In the genomic region with DNA sequence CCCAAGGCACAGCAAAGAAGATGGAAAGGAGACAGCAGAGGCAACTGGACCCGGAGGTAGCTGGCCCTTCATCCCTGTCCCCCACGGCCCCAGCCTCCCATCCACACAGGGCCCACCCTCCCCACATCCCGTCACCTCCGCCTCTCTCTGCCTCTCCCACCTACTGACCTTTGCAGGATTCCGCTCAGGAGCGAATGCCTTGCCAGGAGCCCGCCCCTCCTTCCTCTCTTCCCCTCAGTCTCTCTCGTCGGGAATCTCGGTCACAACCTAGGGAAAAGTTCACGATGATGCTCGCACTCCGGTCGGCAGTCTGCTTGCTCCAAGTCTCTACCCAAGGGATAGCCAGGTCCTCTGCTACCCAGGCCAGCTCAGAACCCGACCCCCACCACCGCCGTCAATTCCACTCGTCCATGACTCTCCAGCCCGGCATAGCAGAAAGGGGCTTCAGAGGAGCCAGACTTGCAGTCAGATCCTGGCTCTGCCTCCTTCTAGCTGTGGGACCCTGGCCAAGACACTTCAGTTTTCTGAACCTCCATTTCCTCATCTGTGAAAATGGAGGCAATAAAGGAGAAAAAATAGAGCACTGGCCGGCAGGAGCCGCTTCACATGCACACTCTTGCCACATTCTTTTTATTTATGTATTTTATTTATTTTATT, we compare ENCODE assay signal across 14 cellular contexts. TPM values are rescaled to one million over a fixed set of nuclear protein-coding genes. Genes with fewer than 3 reads are reported as not detected.
DNase-seq lines count a peak whose midpoint lies in the region; ATAC-seq, FAIRE-seq and TF ChIP-seq lines count a peak whose summit lies in the region.
"Had no signal": no experiment of that assay in that cellular context is flagged by ENCODE, and none has a peak within 500 bp of the region (broad histone marks: within the 10 kb centered on the region; RNA-seq: fewer than 3 reads in every experiment).

No MANE protein-coding gene starts in this region.

- no peak for TF ChIP-seq CTCF in endodermal cell (conservative IDR thresholded peaks at IDR 0.05)
- TF ChIP-seq CTCF in pancreas (IDR thresholded peaks at IDR 0.05) = no peak

- peak overlapping the region in 6 of 8 donors; percentile 15 to 100 (median 84) for H3K27ac Mint-ChIP-seq in CD8-positive, alpha-beta memory T cell
- peak overlapping the region; percentile 88 to 99 (median 93) for H3K27ac Mint-ChIP-seq in IgD-negative memory B cell
- no peak overlapping the region for H3K27ac Mint-ChIP-seq in endodermal cell
- H3K27ac Mint-ChIP-seq: activated CD8-positive, alpha-beta memory T cell treated with anti-CD3 and anti-CD28 coated beads, Interleukin-2, amount 10 ng/mL, durations not matched to agents 7 days and 5 days had no signal

- CTCF ChIA-PET in CD8-positive, alpha-beta memory T cell (lab: Charles Lee) = interaction anchor here (2.7 to 4.8 kb wide), 2 partner anchors 23 to 112 kb away, joined by 11 to 38 read pairs; no protein-coding TSS in a partner anchor

- H3K36me3 ChIP-seq in CD8-positive, alpha-beta memory T cell (ENCODE audit: insufficient read depth, low read length) = peaks cover 37% of the 10 kb centered on the region
- H3K36me3 ChIP-seq in endodermal cell (ENCODE audit: control insufficient read depth, insufficient read depth, low read length) = peaks cover 71% of the 10 kb centered on the region
- H3K36me3 ChIP-seq in rectal smooth muscle tissue (ENCODE audit: control insufficient read depth, insufficient read depth, low read length) = peaks cover 41% of the 10 kb centered on the region
- H3K36me3 ChIP-seq in pancreas = peaks cover 6 to 30% (median 13%) of the 10 kb centered on the region in 3 donors

- H3K4me3 ChIP-seq in CD8-positive, alpha-beta memory T cell (ENCODE audit: low read length) = no peak overlapping the region
- no peak overlapping the region for H3K4me3 ChIP-seq in endodermal cell (ENCODE audit: low read length)
- H3K4me3 ChIP-seq in rectal smooth muscle tissue (ENCODE audit: low read length) = no peak overlapping the region
- no peak overlapping the region for H3K4me3 ChIP-seq in pancreas
- H3K4me3 ChIP-seq: colonic mucosa had no signal

- 88 to 95% methylated on average over 17 to 19 of the region's 21 CpGs for WGBS in endodermal cell (ENCODE audit: insufficient coverage in 1 of 2, insufficient read length in 1 of 2), 2 experiments
- 51 to 82% methylated on average over 19 to 21 of the region's 21 CpGs for WGBS in pancreas, 2 donors

- DNase-seq in CD8-positive, alpha-beta memory T cell = no peak
- DNase-seq in endodermal cell = peak; percentile 61
- no peak for DNase-seq in pancreas
- no peak for DNase-seq in pons (ENCODE audit: low spot score)
- DNase-seq in NCI-H2081 (lab: John Stamatoyannopoulos, UW) = no peak
- DNase-seq: activated CD8-positive, alpha-beta memory T cell treated with anti-CD3 and anti-CD28 coated beads, Interleukin-2, amount 10 ng/mL, durations not matched to agents 7 days and 5 days; colonic mucosa; KG1; NCI-H1694 treated with DMSO at 0.1 percent for 48 hours; NK-92 treated with Interleukin-12 subunit alpha and Interleukin-12 subunit beta, amount 100 ng/mL, for 24 hours; stimulated activated CD4-positive, alpha-beta T cell treated with anti-CD3 and anti-CD28 coated beads, Interleukin-1b, Interleukin-23, amount 100 ng/mL, for 48 hours had no signal

- POLR2A ChIA-PET in CD8-positive, alpha-beta memory T cell (lab: Charles Lee) = interaction anchor here (11.9 kb wide), 1 partner anchor 20 kb away, joined by 193 read pairs; no protein-coding TSS in a partner anchor

- no peaks in the 10 kb centered on the region for H3K27me3 ChIP-seq in CD8-positive, alpha-beta memory T cell (ENCODE audit: insufficient read depth, low read length, poor library complexity, severe bottlenecking)
- H3K27me3 ChIP-seq in endodermal cell (ENCODE audit: control insufficient read depth, insufficient read depth, low read length, poor library complexity, severe bottlenecking) = no peaks in the 10 kb centered on the region
- H3K27me3 ChIP-seq in rectal smooth muscle tissue (ENCODE audit: control insufficient read depth, insufficient read depth, low read length) = no peaks in the 10 kb centered on the region
- H3K27me3 ChIP-seq in pancreas = no peaks in the 10 kb centered on the region
- H3K27me3 ChIP-seq: colonic mucosa had no signal

- ATAC-seq in pancreas (no peak), SK-N-SH treated with all-trans-retinoic acid at 6 μM for 48 hours (no peak)
- ATAC-seq: activated CD8-positive, alpha-beta memory T cell treated with anti-CD3 and anti-CD28 coated beads, Interleukin-2, amount 10 ng/mL, durations not matched to agents 7 days and 5 days had no signal

- intact Hi-C loops in pancreas (cut with DNase I) = no loop called here

- FAIRE-seq in pancreas (lab: Jason Lieb, UNC) = no peak

- H3K27ac ChIP-seq in CD8-positive, alpha-beta memory T cell (ENCODE audit: low read depth, low read length) = no peak overlapping the region
- H3K27ac ChIP-seq in endodermal cell (ENCODE audit: low read depth, low read length) (no peak overlapping the region), rectal smooth muscle tissue (ENCODE audit: low read depth, low read length) (peak overlapping the region; percentile 39), pancreas (no peak overlapping the region)
- H3K27ac ChIP-seq: colonic mucosa had no signal

- H3K9ac ChIP-seq in endodermal cell (ENCODE audit: extremely low read depth, low read length, poor library complexity, severe bottlenecking) (no peak overlapping the region), rectal smooth muscle tissue (ENCODE audit: low read length) (no peak overlapping the region)

- no peaks in the 10 kb centered on the region for H3K9me3 Mint-ChIP-seq in CD8-positive, alpha-beta memory T cell
- H3K9me3 Mint-ChIP-seq in IgD-negative memory B cell (no peaks in the 10 kb centered on the region), endodermal cell (no peaks in the 10 kb centered on the region)

- peaks cover 0 to 2% of the 10 kb centered on the region in 2 donors for H3K27me3 Mint-ChIP-seq in CD8-positive, alpha-beta memory T cell
- H3K27me3 Mint-ChIP-seq in IgD-negative memory B cell (no peaks in the 10 kb centered on the region), endodermal cell (ENCODE audit: insufficient read depth) (no peaks in the 10 kb centered on the region)
- H3K27me3 Mint-ChIP-seq: activated CD8-positive, alpha-beta memory T cell treated with anti-CD3 and anti-CD28 coated beads, Interleukin-2, amount 10 ng/mL, durations not matched to agents 7 days and 5 days had no signal

- no peaks in the 10 kb centered on the region for H3K9me3 ChIP-seq in CD8-positive, alpha-beta memory T cell (ENCODE audit: low read length)
- H3K9me3 ChIP-seq in endodermal cell (ENCODE audit: control insufficient read depth, low read length) = peaks cover 14% of the 10 kb centered on the region
- no peaks in the 10 kb centered on the region for H3K9me3 ChIP-seq in pancreas
- H3K9me3 ChIP-seq: colonic mucosa had no signal

- H3K4me1 ChIP-seq in CD8-positive, alpha-beta memory T cell (ENCODE audit: insufficient read depth, low read length) = peaks cover 34% of the 10 kb centered on the region
- H3K4me1 ChIP-seq in endodermal cell (ENCODE audit: control insufficient read depth, insufficient read depth, low read length) (no peaks in the 10 kb centered on the region), rectal smooth muscle tissue (ENCODE audit: control insufficient read depth, insufficient read depth, low read length) (peaks cover 39% of the 10 kb centered on the region), pancreas (peaks cover 0 to 20% (median 4%) of the 10 kb centered on the region in 3 donors)

- peaks cover 6 to 68% (median 16%) of the 10 kb centered on the region in 3 donors for H3K36me3 Mint-ChIP-seq in CD8-positive, alpha-beta memory T cell
- H3K36me3 Mint-ChIP-seq in IgD-negative memory B cell (peaks cover 6% of the 10 kb centered on the region), endodermal cell (ENCODE audit: low read depth) (peaks cover 54% of the 10 kb centered on the region)

- peak overlapping the region in 2 of 7 donors; percentile 32 to 84 for H3K4me3 Mint-ChIP-seq in CD8-positive, alpha-beta memory T cell
- peak overlapping the region in 2 of 4 donors; percentile 34 to 78 for H3K4me3 Mint-ChIP-seq in IgD-negative memory B cell
- no peak overlapping the region for H3K4me3 Mint-ChIP-seq in endodermal cell
- H3K4me3 Mint-ChIP-seq: activated CD8-positive, alpha-beta memory T cell treated with anti-CD3 and anti-CD28 coated beads, Interleukin-2, amount 10 ng/mL, durations not matched to agents 7 days and 5 days had no signal

- peaks cover 53 to 77% (median 64%) of the 10 kb centered on the region in 3 donors for H3K4me1 Mint-ChIP-seq in CD8-positive, alpha-beta memory T cell
- H3K4me1 Mint-ChIP-seq in IgD-negative memory B cell (peaks cover 23 to 31% (median 25%) of the 10 kb centered on the region in 3 donors), endodermal cell (peaks cover 19% of the 10 kb centered on the region)

TF ChIP-seq in SK-N-SH treated with all-trans-retinoic acid at 6 μM for 48 hours, 23 proteins besides CTCF, POLR2A, EP300 and RAD21 (continues in another document):
- TF ChIP-seq ZNF565 (CRISPR knock-in tag; conservative IDR thresholded peaks at IDR 0.05; ENCODE audit: low read depth) = no peak

RNA-seq across cellular contexts. Expression of gene AHNAK, which starts 10.2 kb away (rescaled TPM):
- total RNA-seq in CD8-positive, alpha-beta memory T cell = 100 to 1,000 TPM; 187 to 193 TPM
- 125 TPM for polyA plus RNA-seq in CD8-positive, alpha-beta memory T cell
- 107 TPM for polyA plus RNA-seq in IgD-negative memory B cell
- 100 to 1,000 TPM; 109 to 165 TPM for total RNA-seq in endodermal cell
- polyA plus RNA-seq in endodermal cell (2013, experiment 1 of 2) = 18.4 TPM
- 24.8 TPM for polyA plus RNA-seq in endodermal cell (2013, experiment 2 of 2)
- total RNA-seq in pancreas = 100 to 1,000 TPM in 1 of 6 donors, 10 to 100 TPM in 5; 53.2 to 163 (median 77.2) TPM
- polyA plus RNA-seq in pancreas = 10 to 100 TPM; 18.7 to 32.5 TPM

RNA-seq across cellular contexts. Expression of gene EEF1G, which starts 37.3 kb away (rescaled TPM):
- 1,000 to 10,000 TPM; 1,800 to 1,846 TPM for total RNA-seq in CD8-positive, alpha-beta memory T cell
- 1,157 TPM for polyA plus RNA-seq in CD8-positive, alpha-beta memory T cell
- polyA plus RNA-seq in IgD-negative memory B cell = 1,657 TPM
- total RNA-seq in endodermal cell = 1,000 to 10,000 TPM; 1,705 to 1,818 TPM
- 2,069 TPM for polyA plus RNA-seq in endodermal cell (2013, experiment 1 of 2)
- polyA plus RNA-seq in endodermal cell (2013, experiment 2 of 2) = 1,897 TPM
- 1,000 to 10,000 TPM in 4 of 6 donors, 100 to 1,000 TPM in 2; 723 to 1,171 (median 1,053) TPM for total RNA-seq in pancreas
- 100 to 1,000 TPM; 630 to 745 TPM for polyA plus RNA-seq in pancreas

RNA-seq across cellular contexts. Expression of gene TUT1, which starts 54.9 kb away (rescaled TPM):
- 10 to 100 TPM; 30.8 to 32.7 TPM for total RNA-seq in CD8-positive, alpha-beta memory T cell
- 13.7 TPM for polyA plus RNA-seq in CD8-positive, alpha-beta memory T cell
- polyA plus RNA-seq in IgD-negative memory B cell (19.2 TPM), pancreas (10 to 100 TPM; 24.6 to 33.4 TPM)
- total RNA-seq in endodermal cell (10 to 100 TPM; 16.0 to 33.5 TPM), pancreas (10 to 100 TPM; 12.0 to 20.3 (median 14.6) TPM)
- polyA plus RNA-seq in endodermal cell (2013, experiment 1 of 2) = 22.9 TPM
- 19.0 TPM for polyA plus RNA-seq in endodermal cell (2013, experiment 2 of 2)
